Comparison of ENCODE assay signal across 8 cellular contexts in the genomic region with DNA sequence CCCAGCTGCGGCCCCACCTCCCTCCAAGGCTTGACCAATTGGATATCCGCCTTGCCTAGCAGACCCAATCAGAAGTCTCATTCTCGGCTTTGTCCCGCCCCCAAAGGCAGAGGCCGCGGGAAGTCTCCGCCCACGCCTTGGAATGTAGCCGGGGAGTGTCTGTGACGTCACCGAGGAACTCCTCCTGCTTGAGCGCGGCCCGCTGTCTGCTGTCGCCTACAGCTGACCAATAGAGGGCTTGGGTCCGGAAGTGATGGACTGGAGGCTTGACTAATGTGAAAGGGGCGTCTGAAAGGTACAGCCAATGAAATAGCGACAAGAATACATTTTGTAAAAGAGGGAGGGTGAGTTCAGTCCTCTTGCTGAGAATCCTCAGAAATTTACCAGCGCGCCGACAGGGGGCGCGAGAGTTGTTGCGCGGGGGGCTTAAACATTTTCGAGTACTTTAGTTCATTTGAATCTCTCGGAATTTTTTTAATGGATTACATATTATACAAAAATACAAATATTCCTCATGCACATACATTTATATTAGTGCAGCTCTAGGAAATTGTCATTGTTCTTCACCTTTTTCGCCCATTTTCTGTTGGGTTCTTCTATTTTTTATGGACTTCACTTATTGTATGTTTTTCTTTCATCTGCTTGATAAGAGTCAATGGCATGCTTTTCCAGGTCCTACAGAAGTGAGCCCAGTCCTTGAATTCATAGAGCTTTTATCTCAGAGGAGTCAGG. TPM values are rescaled to one million over a fixed set of nuclear protein-coding genes. Genes with fewer than 3 reads are reported as not detected.
DNase-seq lines count a peak whose midpoint lies in the region; ATAC-seq and TF ChIP-seq lines count a peak whose summit lies in the region.

No MANE protein-coding gene starts in this region.

- DNase-seq in AG10803 (ENCODE audit: low read depth), result peak; percentile 100
- DNase-seq in NCI-H446 (lab: John Stamatoyannopoulos, UW), result peak; percentile 96 to 99
- DNase-seq in activated CD4-positive, CD25-positive, alpha-beta regulatory T cell treated with anti-CD3 and anti-CD28 coated beads, Interleukin-2, amount 50 U/mL, for 72 hours, result peak; percentile 95
- peak; percentile 98 for DNase-seq in cerebellum (ENCODE audit: low spot score)
- DNase-seq in islet precursor cell, result peak; percentile 100
- peak; percentile 94 for DNase-seq in stimulated activated CD4-positive, alpha-beta T cell treated with anti-CD3 and anti-CD28 coated beads, Interleukin-12 subunit alpha, Interleukin-12 subunit beta, amount 100 ng/mL, for 4 hours

- ATAC-seq in GM19035 (IDR thresholded peaks at IDR 0.05; ENCODE audit: unreplicated experiment) (peak; percentile 96), HG03378 (IDR thresholded peaks at IDR 0.05; ENCODE audit: unreplicated experiment) (peak; percentile 96)

- peak; percentile 82 for TF ChIP-seq CTCF in AG10803 (conservative IDR thresholded peaks at IDR 0.05; ENCODE audit: low read length)

- peak overlapping the region; percentile 97 for H3K4me3 ChIP-seq in AG10803 (ENCODE audit: low read length)

RNA-seq across cellular contexts. Expression of gene CREB3L2, which starts 0.4 kb away (rescaled TPM):
- total RNA-seq in cerebellum, result 6.6 TPM

Comparison
In these comparisons a context has a peak if more than half of its experiments do, and no peak if none do; other contexts are left out.
1. Peak in every context shown above with its lines: DNase-seq, ATAC-seq and H3K4me3 ChIP-seq.